ENCODE assay signal across 12 cellular contexts in the genomic region with DNA sequence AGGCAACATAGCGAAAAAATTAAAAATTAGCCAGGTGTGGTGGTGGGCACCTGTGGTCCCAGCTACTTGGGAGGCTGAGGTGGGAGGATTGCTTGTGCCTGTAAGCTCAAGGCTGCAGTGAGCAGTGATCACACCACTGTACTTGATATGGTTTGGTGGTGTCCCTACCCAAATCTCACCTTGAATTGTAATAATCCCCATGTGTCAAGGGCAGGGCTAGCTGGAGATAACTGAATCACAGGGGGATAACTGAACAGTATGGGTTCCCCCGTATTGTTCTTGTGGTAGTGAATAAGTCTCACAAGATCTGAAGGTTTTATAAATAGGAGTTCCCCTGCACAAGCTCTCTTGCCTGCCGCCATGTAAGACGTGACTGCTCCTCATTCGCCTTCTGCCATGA. TPM values are rescaled to one million over a fixed set of nuclear protein-coding genes. Genes with fewer than 3 reads are reported as not detected.
DNase-seq lines count a peak whose midpoint lies in the region; ATAC-seq and TF ChIP-seq lines count a peak whose summit lies in the region.
"Not testable (repeated sequence)": the region's sequence is repeated elsewhere in the genome, so short reads cannot be mapped to it uniquely, and the experiment has no call there.
"Had no signal": no experiment of that assay in that cellular context is flagged by ENCODE, and none has a peak within 500 bp of the region (broad histone marks: within the 10 kb centered on the region; RNA-seq: fewer than 3 reads in every experiment).

No MANE protein-coding gene starts in this region.

- not testable (repeated sequence) for H3K4me2 ChIP-seq in Loucy (ENCODE audit: low read depth, low read length, poor library complexity, severe bottlenecking)

- not testable (repeated sequence) for H4K20me1 ChIP-seq in Loucy (ENCODE audit: insufficient read depth, low read length, poor library complexity, severe bottlenecking)

- not testable (repeated sequence) for H3K9me2 ChIP-seq in Loucy (replicated peaks; ENCODE audit: low read depth, low read length)

- ATAC-seq in CD4-positive, alpha-beta T cell (ENCODE audit: poor library complexity); RWPE2 (ENCODE audit: low read depth); naive B cell (ENCODE audit: low read depth in 2 of 2): not testable (repeated sequence)

- H3K27ac Mint-ChIP-seq in CD4-positive, alpha-beta T cell = peak overlapping the region; percentile 7
- H3K27ac Mint-ChIP-seq in immature natural killer cell = peak overlapping the region in 5 of 6 donors; percentile 15 to 87 (median 31)
- peak overlapping the region in 4 of 6 donors; percentile 30 to 85 (median 64) for H3K27ac Mint-ChIP-seq in naive B cell

- H3K36me3 ChIP-seq in Loucy (ENCODE audit: insufficient read depth, low read length); RWPE2 (ENCODE audit: low read depth); neutrophil; tibial artery: not testable (repeated sequence)

- peaks cover 17% of the 10 kb centered on the region for H3F3A ChIP-seq in Loucy (ENCODE audit: low read depth)

- not testable (repeated sequence) for H2AFZ ChIP-seq in Loucy (ENCODE audit: low read length)

- TF ChIP-seq CTCF in CD4-positive, alpha-beta T cell (IDR thresholded peaks at IDR 0.05); Loucy (conservative IDR thresholded peaks at IDR 0.05; ENCODE audit: low read length); RWPE2 (IDR thresholded peaks at IDR 0.05; ENCODE audit: poor library complexity, severe bottlenecking); neutrophil (IDR thresholded peaks at IDR 0.05); tibial artery (IDR thresholded peaks at IDR 0.05): not testable (repeated sequence)

- peaks cover 30% of the 10 kb centered on the region for H3K4me1 Mint-ChIP-seq in CD4-positive, alpha-beta T cell (ENCODE audit: low read depth)
- peaks cover 54 to 55% of the 10 kb centered on the region in 2 donors for H3K4me1 Mint-ChIP-seq in immature natural killer cell
- H3K4me1 Mint-ChIP-seq in naive B cell = peaks cover 59 to 90% (median 85%) of the 10 kb centered on the region in 3 donors

- not testable (repeated sequence) for H3K36me3 Mint-ChIP-seq in CD4-positive, alpha-beta T cell (ENCODE audit: low read depth); immature natural killer cell; naive B cell

- not testable (repeated sequence) for H3K4me3 Mint-ChIP-seq in CD4-positive, alpha-beta T cell; immature natural killer cell
- H3K4me3 Mint-ChIP-seq in naive B cell = peak overlapping the region in 3 of 8 donors; percentile 12 to 94 (median 78)

- H3K9ac ChIP-seq in Loucy (ENCODE audit: low read depth, low read length, poor library complexity, severe bottlenecking) = peak overlapping the region; percentile 72

- H3K27me3 ChIP-seq in CD4-positive, alpha-beta T cell (ENCODE audit: control insufficient read depth, insufficient read depth, low read length); Loucy (ENCODE audit: insufficient read depth, low read length, poor library complexity, severe bottlenecking); neutrophil: not testable (repeated sequence)
- H3K27me3 ChIP-seq in RWPE2 (ENCODE audit: insufficient read depth, poor library complexity, severe bottlenecking) (peaks cover 25% of the 10 kb centered on the region), tibial artery (peaks cover 0 to 35% of the 10 kb centered on the region in 2 donors)

- H3K79me2 ChIP-seq in Loucy (ENCODE audit: insufficient read depth, low read length) = not testable (repeated sequence)

- POLR2A ChIA-PET in CD4-positive, alpha-beta T cell (lab: Charles Lee) = interaction anchor here (1.0 to 2.2 kb wide), 6 partner anchors 22 to 80 kb away, joined by 4 to 19 read pairs (median 6); a partner anchor contains a TSS

- CTCF ChIA-PET in CD4-positive, alpha-beta T cell (lab: Charles Lee) = not testable (repeated sequence)

- H3K27me3 Mint-ChIP-seq in CD4-positive, alpha-beta T cell; immature natural killer cell (ENCODE audit: low read depth in 3 of 3); naive B cell: not testable (repeated sequence)

- not testable (repeated sequence) for H3K9me3 Mint-ChIP-seq in CD4-positive, alpha-beta T cell; immature natural killer cell; naive B cell

- H3K4me1 ChIP-seq in Loucy (ENCODE audit: insufficient read depth, low read length, poor library complexity, severe bottlenecking) (peaks cover 60% of the 10 kb centered on the region), neutrophil (ENCODE audit: control insufficient read depth in 1 of 2, insufficient read depth in 1 of 2, low read depth in 1 of 2, low read length in 1 of 2) (peaks cover 76 to 84% of the 10 kb centered on the region in 2 experiments)
- not testable (repeated sequence) for H3K4me1 ChIP-seq in RWPE2 (ENCODE audit: insufficient read depth, poor library complexity, severe bottlenecking); tibial artery

- not testable (repeated sequence) for DNase-seq in CD4-positive, alpha-beta T cell; immature natural killer cell; naive B cell
- peak; percentile 43 for DNase-seq in RWPE2 (ENCODE audit: low spot score)
- DNase-seq in activated effector memory CD4-positive, alpha-beta T cell treated with anti-CD3 and anti-CD28 coated beads, Interleukin-2, amount 50 U/mL, for 16 hours = peak; percentile 12
- DNase-seq in tibial artery = peak; percentile 2 to 7

- not testable (repeated sequence) for H3K27ac ChIP-seq in CD4-positive, alpha-beta T cell (ENCODE audit: low read depth, low read length); RWPE2 (ENCODE audit: poor library complexity, severe bottlenecking); tibial artery
- peak overlapping the region; percentile 80 for H3K27ac ChIP-seq in neutrophil

- not testable (repeated sequence) for H3K4me3 ChIP-seq in Loucy (ENCODE audit: low read length, poor library complexity, severe bottlenecking); RWPE2 (ENCODE audit: severe bottlenecking); tibial artery
- peak overlapping the region in 1 of 2 experiments; percentile 48 for H3K4me3 ChIP-seq in neutrophil (ENCODE audit: low read depth in 1 of 2, low read length in 1 of 2)

- not testable (repeated sequence) for H3K9me3 ChIP-seq in CD4-positive, alpha-beta T cell (ENCODE audit: control insufficient read depth, low read length); Loucy (ENCODE audit: insufficient read depth, low read depth, low read length); RWPE2 (ENCODE audit: severe bottlenecking); neutrophil; tibial artery

- intact Hi-C loops in CD4-positive, alpha-beta T cell (cut with DNase I, micrococcal nuclease); tibial artery (cut with DNase I; ENCODE audit: low total_unique reads): not testable (repeated sequence)

RNA-seq across cellular contexts. Expression of a gene that starts 52.5 kb away (rescaled TPM):
- not detected for total RNA-seq in CD4-positive, alpha-beta T cell
- polyA plus RNA-seq in immature natural killer cell = not detected
- not detected for polyA plus RNA-seq in naive B cell (ENCODE audit: low read depth in 6 of 6)
- total RNA-seq: CD8-positive, alpha-beta memory T cell; Right ventricle myocardium inferior had no signal
- polyA plus RNA-seq: AG04450; CD8-positive, alpha-beta memory T cell; IgD-negative memory B cell had no signal

Comparison
In these comparisons a context has a peak if more than half of its experiments do, and no peak if none do; other contexts are left out.
1. H3K27ac Mint-ChIP-seq: peak in every context shown above with its lines; median percentile 64 in naive B cell; 31 in immature natural killer cell; 7 in CD4-positive, alpha-beta T cell.